ENCODE assay signal across 1 cellular context in genomic region chr21:38798481-38798882, GRCh38.
A peak's percentile ranks its signal among the peaks of the same experiment; 100 is the strongest.
TF ChIP-seq lines count a peak whose summit lies in the region.

No MANE protein-coding gene starts in this region.

TF ChIP-seq in HEK293, 187 proteins besides CTCF, POLR2A, EP300 and RAD21 (continued from another document and continues in another):
- TF ChIP-seq PRDM2 (tag by site-specific recombination; IDR thresholded peaks at IDR 0.05; ENCODE audit: borderline replicate concordance) = no peak
- TF ChIP-seq KLF16 (tag by site-specific recombination; IDR thresholded peaks at IDR 0.05) = no peak
- peak; percentile 86 for TF ChIP-seq KLF9 (tag by site-specific recombination; IDR thresholded peaks at IDR 0.05; ENCODE audit: low read depth)
- TF ChIP-seq ZFP69B (tag by site-specific recombination; IDR thresholded peaks at IDR 0.05) = no peak
- peak; percentile 77 for TF ChIP-seq ZNF341 (tag by site-specific recombination; IDR thresholded peaks at IDR 0.05; ENCODE audit: low read depth)
- TF ChIP-seq ZNF148 (tag by site-specific recombination; IDR thresholded peaks at IDR 0.05; ENCODE audit: borderline replicate concordance) = no peak
- TF ChIP-seq WT1 (tag by site-specific recombination; IDR thresholded peaks at IDR 0.05) = 0 out of 2 replicates have a peak, but pooled peaks have one; percentile 18
- no peak for TF ChIP-seq ZNF416 (tag by site-specific recombination; IDR thresholded peaks at IDR 0.05)
- no peak for TF ChIP-seq ZNF596 (tag by site-specific recombination; IDR thresholded peaks at IDR 0.05)
- TF ChIP-seq ZNF214 (tag by site-specific recombination; IDR thresholded peaks at IDR 0.05; ENCODE audit: borderline replicate concordance) = no peak
- TF ChIP-seq ZNF610 (tag by site-specific recombination; IDR thresholded peaks at IDR 0.05; ENCODE audit: borderline replicate concordance) = no peak
- no peak for TF ChIP-seq PRDM4 (tag by site-specific recombination; IDR thresholded peaks at IDR 0.05)
- no peak for TF ChIP-seq ZNF350 (tag by site-specific recombination; IDR thresholded peaks at IDR 0.05)
- TF ChIP-seq SETDB1 (IDR thresholded peaks at IDR 0.05; ENCODE audit: insufficient read length, low read length) = no peak
- no peak for TF ChIP-seq ZNF623 (tag by site-specific recombination; IDR thresholded peaks at IDR 0.05)
- no peak for TF ChIP-seq ZXDB (tag by site-specific recombination; IDR thresholded peaks at IDR 0.05)
- TF ChIP-seq ZSCAN23 (tag by site-specific recombination; IDR thresholded peaks at IDR 0.05) = no peak; the same call in 1 of the 2 replicates
- TF ChIP-seq ZNF501 (tag by site-specific recombination; IDR thresholded peaks at IDR 0.05) = no peak
- 0 out of 2 replicates have a peak, but pooled peaks have one; percentile 39 for TF ChIP-seq ZNF335 (tag by site-specific recombination; conservative IDR thresholded peaks at IDR 0.05)
- TF ChIP-seq ZNF280D (tag by site-specific recombination; IDR thresholded peaks at IDR 0.05) = no peak
- no peak for TF ChIP-seq ZNF133 (tag by site-specific recombination; IDR thresholded peaks at IDR 0.05)
- no peak for TF ChIP-seq ZNF560 (tag by site-specific recombination; IDR thresholded peaks at IDR 0.05; ENCODE audit: borderline replicate concordance)
- no peak for TF ChIP-seq ZFHX2 (tag by site-specific recombination; conservative IDR thresholded peaks at IDR 0.05)
- TF ChIP-seq ZNF670 (tag by site-specific recombination; IDR thresholded peaks at IDR 0.05; ENCODE audit: low read depth) = no peak
- no peak for TF ChIP-seq ZNF404 (tag by site-specific recombination; IDR thresholded peaks at IDR 0.05)
- peak; percentile 93 for TF ChIP-seq ZIC2 (tag by site-specific recombination; IDR thresholded peaks at IDR 0.05)
- peak; percentile 75 for TF ChIP-seq ZBTB8A (tag by site-specific recombination; IDR thresholded peaks at IDR 0.05)
- TF ChIP-seq ZNF704 (tag by site-specific recombination; IDR thresholded peaks at IDR 0.05) = no peak
- no peak for TF ChIP-seq ZNF488 (tag by site-specific recombination; IDR thresholded peaks at IDR 0.05)
- TF ChIP-seq ZNF266 (tag by site-specific recombination; IDR thresholded peaks at IDR 0.05; ENCODE audit: low read depth) = no peak
- TF ChIP-seq TRIM28 (IDR thresholded peaks at IDR 0.05; ENCODE audit: borderline replicate concordance, low read length) = peak; percentile 28; the same call in 1 of the 2 replicates
- no peak for TF ChIP-seq SALL2 (tag by site-specific recombination; IDR thresholded peaks at IDR 0.05; ENCODE audit: borderline replicate concordance)
- no peak for TF ChIP-seq ZNF2 (tag by site-specific recombination; IDR thresholded peaks at IDR 0.05)
- TF ChIP-seq TSHZ1 (tag by site-specific recombination; IDR thresholded peaks at IDR 0.05; ENCODE audit: borderline replicate concordance) = no peak
